Comparison of ENCODE assay signal across 8 cellular contexts in genomic region chr10:125144693-125145623, GRCh38. TPM values are rescaled to one million over a fixed set of nuclear protein-coding genes. Genes with fewer than 3 reads are reported as not detected.
DNase-seq lines count a peak whose midpoint lies in the region; ATAC-seq, FAIRE-seq and TF ChIP-seq lines count a peak whose summit lies in the region.

No MANE protein-coding gene starts in this region.

- peak; percentile 61 for DNase-seq in ELR (ENCODE audit: low read depth)
- DNase-seq in KBM-7: peak; percentile 59
- DNase-seq in breast epithelium (ENCODE audit: low spot score in 2 of 2): no peak
- no peak for DNase-seq in left lung
- peak; percentile 38 for DNase-seq in urothelium cell line (ENCODE audit: low spot score)
- no peak for DNase-seq in activated gamma-delta T cell (lab: John Stamatoyannopoulos, UW)

- no peak for TF ChIP-seq POLR2A in breast epithelium (IDR thresholded peaks at IDR 0.05)

- H3K4me3 ChIP-seq in breast epithelium: no peak overlapping the region
- H3K4me3 ChIP-seq in left lung: no peak overlapping the region

- H3K27me3 ChIP-seq in breast epithelium (no peaks in the 10 kb centered on the region), left lung (no peaks in the 10 kb centered on the region)

- H3K36me3 ChIP-seq in breast epithelium (no peaks in the 10 kb centered on the region), left lung (no peaks in the 10 kb centered on the region)

- H3K9me3 ChIP-seq in breast epithelium (no peaks in the 10 kb centered on the region), left lung (no peaks in the 10 kb centered on the region)

- TF ChIP-seq CTCF in breast epithelium (IDR thresholded peaks at IDR 0.05) (peak in 2 of 3 donors; percentile 23 to 43), left lung (IDR thresholded peaks at IDR 0.05) (no peak)

- intact Hi-C loops in breast epithelium (cut with DNase I; ENCODE audit: low total_unique reads) (no loop called here), left lung (cut with DNase I) (no loop called here)

- H3K27ac ChIP-seq in breast epithelium (peak overlapping the region; percentile 1 to 64), left lung (no peak overlapping the region)

- ATAC-seq in left lung (peak; percentile 70), HG03139 (IDR thresholded peaks at IDR 0.05; ENCODE audit: unreplicated experiment) (no peak), GM19467 (IDR thresholded peaks at IDR 0.05; ENCODE audit: unreplicated experiment) (no peak)

- H3K4me1 ChIP-seq in breast epithelium (peaks cover 7 to 23% of the 10 kb centered on the region in 2 donors), left lung (peaks cover 46 to 77% of the 10 kb centered on the region in 2 donors)

- FAIRE-seq in urothelium cell line (lab: Jason Lieb, UNC): no peak

- in situ Hi-C loops in KBM-7 (cut with MboI; ENCODE audit: low pct_unique_long_range_greater_than_20kb, low sequenced_read_pairs): no loop called here

RNA-seq across cellular contexts. Expression of gene CTBP2, which starts 15.4 kb away (rescaled TPM):
- total RNA-seq in breast epithelium: 10 to 100 TPM; 53.1 to 91.2 (median 65.9) TPM
- 10 to 100 TPM; 71.2 to 77.6 TPM for total RNA-seq in left lung

Comparison
In these comparisons a context has a peak if more than half of its experiments do, and no peak if none do; other contexts are left out.
1. DNase-seq: peak in ELR (single experiment), KBM-7 (single experiment) and urothelium cell line (single experiment); none in breast epithelium (0 of 2), left lung (0 of 2) and activated gamma-delta T cell (single experiment).
2. H3K27ac ChIP-seq: peak in breast epithelium (2 of 2); none in left lung (0 of 2).
3. CTCF ChIP-seq: peak in breast epithelium (2 of 3); none in left lung (0 of 2).